12 cellular contexts compared by ENCODE assay signal in the genomic region with DNA sequence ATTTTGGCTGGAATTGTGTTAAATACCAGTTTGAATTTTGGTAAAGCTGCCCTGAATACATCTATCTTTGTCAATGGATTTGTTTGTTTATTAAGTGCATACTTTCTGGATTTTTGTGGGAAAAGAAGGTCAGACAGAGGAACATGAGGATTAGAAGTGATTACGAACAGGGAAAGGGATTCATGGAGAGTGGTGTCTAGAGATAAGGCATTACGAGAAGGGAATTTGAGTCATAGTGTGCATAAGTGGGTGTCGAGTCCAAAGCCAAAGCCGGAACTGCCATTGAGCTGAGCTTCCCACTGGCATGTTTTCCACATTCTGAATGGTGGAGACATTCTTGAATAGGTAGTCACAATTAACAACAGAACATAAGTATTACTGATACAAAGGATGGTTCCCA.
DNase-seq lines count a peak whose midpoint lies in the region; ATAC-seq and TF ChIP-seq lines count a peak whose summit lies in the region.
"Had no signal": no experiment of that assay in that cellular context is flagged by ENCODE, and none has a peak within 500 bp of the region (broad histone marks: within the 10 kb centered on the region; RNA-seq: fewer than 3 reads in every experiment).

No MANE protein-coding gene starts in this region.

- TF ChIP-seq CTCF in AG09319 (IDR thresholded peaks at IDR 0.05; ENCODE audit: low read depth, low read length), result no peak

- H3K9me3 ChIP-seq in mesodermal cell (ENCODE audit: control insufficient read depth, low read length), result no peaks in the 10 kb centered on the region

- no peaks in the 10 kb centered on the region for H3K36me3 ChIP-seq in mesodermal cell (ENCODE audit: control insufficient read depth, insufficient read depth, low read length)

- peaks cover 16% of the 10 kb centered on the region for H3K4me1 ChIP-seq in mesodermal cell (ENCODE audit: control insufficient read depth, insufficient read depth, low read length, poor library complexity, severe bottlenecking)

- H3K27ac ChIP-seq in mesodermal cell (ENCODE audit: low read depth, low read length, severe bottlenecking), result peak overlapping the region; percentile 70

- H3K4me3 ChIP-seq in mesodermal cell (ENCODE audit: extremely low read depth, insufficient read depth, low read length, poor library complexity, severe bottlenecking), result no peak overlapping the region

- WGBS in mesodermal cell (ENCODE audit: insufficient coverage in 2 of 2), 2 experiments, result 58 to 70% methylated on average over 2 of the region's 4 CpGs

- ATAC-seq in HG03354 (IDR thresholded peaks at IDR 0.05; ENCODE audit: poor library complexity, severe bottlenecking, unreplicated experiment), result no peak
- ATAC-seq: CD8-positive, alpha-beta T cell; esophagus mucosa had no signal

- DNase-seq in AG09319 (ENCODE audit: extremely low read depth, low read depth) (peak; percentile 96), NCI-H460 (ENCODE audit: extremely low read depth, low read depth) (peak; percentile 69), dermis blood vessel endothelial cell (peak; percentile 99), cortex of kidney (lab: John Stamatoyannopoulos, UW) (no peak), GDM1 (lab: John Stamatoyannopoulos, UW) (no peak), NCI-H1092 (lab: John Stamatoyannopoulos, UW) (no peak)
- DNase-seq: activated naive CD4-positive, alpha-beta T cell; CD8-positive, alpha-beta T cell; NCI-H2227 treated with DMSO at 0.1 percent for 48 hours had no signal

Comparison
In these comparisons a context has a peak if more than half of its experiments do, and no peak if none do; other contexts are left out.
1. DNase-seq: peak in AG09319 (single experiment), NCI-H460 (single experiment) and dermis blood vessel endothelial cell (single experiment); none in cortex of kidney (single experiment), GDM1 (single experiment) and NCI-H1092 (single experiment).